Comparison of ENCODE assay signal across 26 cellular contexts in genomic region chr1:157161901-157162300, GRCh38.
"Had no signal": no experiment of that assay in that cellular context is flagged by ENCODE, and none has a peak within 500 bp of the region (broad histone marks: within the 10 kb centered on the region; RNA-seq: fewer than 3 reads in every experiment).

No MANE protein-coding gene starts in this region.

- H3K9me3 ChIP-seq: adrenal gland, ascending aorta, esophagus muscularis mucosa, gastrocnemius medialis, left lung, transverse colon, vagina had no signal

- ATAC-seq: activated T-helper 17 cell treated with anti-CD3 and anti-CD28 coated beads, Interleukin-2, amount 50 U/mL, for 72 hours; gastrocnemius medialis; left lung; right cardiac atrium had no signal

- H3K9ac ChIP-seq: parathyroid adenoma had no signal

- DNase-seq: activated T-cell treated with anti-CD3 and anti-CD28 coated beads, Interleukin-2, amount 50 U/mL, for 1 hour; adrenal gland; brain microvascular endothelial cell; caudate nucleus; effector memory CD4-positive, alpha-beta T cell; gastrocnemius medialis; head of caudate nucleus; immature natural killer cell; kidney glomerular epithelial cell; left lung; nephron progenitor cell; nucleus accumbens; right cardiac atrium; stimulated activated CD4-positive, alpha-beta T cell treated with anti-CD3 and anti-CD28 coated beads, Interleukin-12 subunit alpha, Interleukin-12 subunit beta, amount 100 ng/mL, for 4 hours; substantia nigra; T-helper 1 cell; T-helper 9 cell; transverse colon had no signal

- H3K4me3 ChIP-seq: adrenal gland, ascending aorta, esophagus muscularis mucosa, gastrocnemius medialis, left lung, lung, transverse colon, vagina had no signal

- H3K36me3 Mint-ChIP-seq: activated naive CD8-positive, alpha-beta T cell; immature natural killer cell had no signal

- H3K36me3 ChIP-seq: adrenal gland, ascending aorta, brain microvascular endothelial cell, esophagus muscularis mucosa, gastrocnemius medialis, left lung, transverse colon, vagina had no signal

- H3K27me3 ChIP-seq: ascending aorta, brain microvascular endothelial cell, gastrocnemius medialis, vagina had no signal

- H3K27ac Mint-ChIP-seq: activated naive CD8-positive, alpha-beta T cell; activated T-helper 17 cell treated with anti-CD3 and anti-CD28 coated beads, Interleukin-2, amount 50 U/mL, for 72 hours; immature natural killer cell; nephron progenitor cell; stimulated activated naive CD8-positive, alpha-beta T cell treated with anti-CD3 and anti-CD28 coated beads, Interleukin-15, Interleukin-2, amounts not matched to agents 100 ng/mL and 50 ng/mL, for 24 hours had no signal

- H3K9me3 Mint-ChIP-seq: activated T-helper 17 cell treated with anti-CD3 and anti-CD28 coated beads, Interleukin-2, amount 50 U/mL, for 72 hours; immature natural killer cell; nephron progenitor cell; stimulated activated naive CD8-positive, alpha-beta T cell treated with anti-CD3 and anti-CD28 coated beads, Interleukin-15, Interleukin-2, amounts not matched to agents 100 ng/mL and 50 ng/mL, for 24 hours had no signal

- H3K4me3 Mint-ChIP-seq: activated naive CD8-positive, alpha-beta T cell; activated T-helper 17 cell treated with anti-CD3 and anti-CD28 coated beads, Interleukin-2, amount 50 U/mL, for 72 hours; immature natural killer cell; nephron progenitor cell; stimulated activated naive CD8-positive, alpha-beta T cell treated with anti-CD3 and anti-CD28 coated beads, Interleukin-15, Interleukin-2, amounts not matched to agents 100 ng/mL and 50 ng/mL, for 24 hours had no signal

- H3K27ac ChIP-seq: adrenal gland, ascending aorta, brain microvascular endothelial cell, esophagus muscularis mucosa, gastrocnemius medialis, left lung, parathyroid adenoma, transverse colon, vagina had no signal

- H3K4me1 ChIP-seq: adrenal gland, ascending aorta, gastrocnemius medialis, left lung, parathyroid adenoma, transverse colon, vagina had no signal
